ENCODE assay signal across 9 cellular contexts in genomic region chr10:57579926-57580325, GRCh38.
DNase-seq lines count a peak whose midpoint lies in the region; ATAC-seq and TF ChIP-seq lines count a peak whose summit lies in the region.
"Had no signal": no experiment of that assay in that cellular context is flagged by ENCODE, and none has a peak within 500 bp of the region (broad histone marks: within the 10 kb centered on the region; RNA-seq: fewer than 3 reads in every experiment).

No MANE protein-coding gene starts in this region.

- no peak overlapping the region for H2BK120ac ChIP-seq in mesenchymal stem cell (ENCODE audit: low read depth, low read length)

- H3K14ac ChIP-seq in mesenchymal stem cell (ENCODE audit: low read length in 2 of 2): no peak overlapping the region

- H3K4me3 ChIP-seq in mesenchymal stem cell (ENCODE audit: insufficient read depth in 1 of 2, low read depth in 1 of 2, low read length in 2 of 2): no peak overlapping the region
- no peak overlapping the region for H3K4me3 ChIP-seq in gastrocnemius medialis

- H3K9me3 ChIP-seq in mesenchymal stem cell (ENCODE audit: control insufficient read depth, low read length): peaks cover 16% of the 10 kb centered on the region
- H3K9me3 ChIP-seq in gastrocnemius medialis: no peaks in the 10 kb centered on the region

- H3K23ac ChIP-seq in mesenchymal stem cell (ENCODE audit: low read length in 2 of 2): no peak overlapping the region

- peaks cover 47% of the 10 kb centered on the region for H3K36me3 Mint-ChIP-seq in WTC11

- no peaks in the 10 kb centered on the region for H3K4me1 ChIP-seq in mesenchymal stem cell (ENCODE audit: control insufficient read depth, insufficient read depth, low read depth, low read length)
- no peaks in the 10 kb centered on the region for H3K4me1 ChIP-seq in gastrocnemius medialis

- H2BK5ac ChIP-seq in mesenchymal stem cell (ENCODE audit: low read depth, low read length, poor library complexity, severe bottlenecking): no peak overlapping the region

- H3K9ac ChIP-seq in mesenchymal stem cell (ENCODE audit: low read length): no peak overlapping the region

- H2AK5ac ChIP-seq in mesenchymal stem cell (ENCODE audit: low read length, severe bottlenecking): no peak overlapping the region

- no peak overlapping the region for H2AFZ ChIP-seq in mesenchymal stem cell (ENCODE audit: low read depth, low read length)

- H3K79me1 ChIP-seq in mesenchymal stem cell (replicated peaks; ENCODE audit: low read length, poor library complexity, severe bottlenecking): no peaks in the 10 kb centered on the region

- no peaks in the 10 kb centered on the region; the same call in 1 of the 2 replicates for H3K27me3 Mint-ChIP-seq in WTC11 (ENCODE audit: low read depth)

- no peak for TF ChIP-seq POLR2A in gastrocnemius medialis (IDR thresholded peaks at IDR 0.05)

- TF ChIP-seq CTCF in WTC11 (IDR thresholded peaks at IDR 0.05): peak; percentile 54
- TF ChIP-seq CTCF in gastrocnemius medialis (IDR thresholded peaks at IDR 0.05 in 4 of 5, conservative IDR thresholded peaks at IDR 0.05 in 1 of 5): no peak

- H3K27me3 ChIP-seq in mesenchymal stem cell (ENCODE audit: control insufficient read depth in 1 of 2, insufficient read depth in 1 of 2, low read length in 2 of 2) (peaks cover 0 to 3% of the 10 kb centered on the region in 2 experiments), gastrocnemius medialis (no peaks in the 10 kb centered on the region)

- ATAC-seq in WTC11 (peak; percentile 99), GM21526 (IDR thresholded peaks at IDR 0.05; ENCODE audit: low FRiP score, unreplicated experiment) (no peak), HG02798 (IDR thresholded peaks at IDR 0.05; ENCODE audit: poor library complexity, unreplicated experiment) (no peak), gastrocnemius medialis (no peak)

- DNase-seq in ELR (ENCODE audit: low read depth): peak; percentile 36
- peak; percentile 5 for DNase-seq in HS-27A (ENCODE audit: low read depth)
- DNase-seq in WTC11 (ENCODE audit: low spot score): peak; percentile 36
- peak; percentile 48 for DNase-seq in mesenchymal stem cell
- DNase-seq in gastrocnemius medialis: no peak
- no peak for DNase-seq in SW 1271 (lab: John Stamatoyannopoulos, UW)

- H2BK12ac ChIP-seq in mesenchymal stem cell (ENCODE audit: low read length in 2 of 2): no peak overlapping the region

- intact Hi-C loops in gastrocnemius medialis (cut with DNase I; ENCODE audit: low total_unique reads): no loop called here

- no peak overlapping the region for H3K18ac ChIP-seq in mesenchymal stem cell (ENCODE audit: low read depth in 1 of 2, low read length in 2 of 2)

- no peak overlapping the region for H4K8ac ChIP-seq in mesenchymal stem cell (ENCODE audit: low read length)

- CTCF ChIA-PET in WTC11 (lab: Charles Lee): interaction anchor here (0.6 to 5.7 kb wide), 10 partner anchors 12 to 572 kb away, joined by 3 to 101 read pairs (median 3); no protein-coding TSS in a partner anchor

- H3K36me3 ChIP-seq in mesenchymal stem cell (ENCODE audit: control insufficient read depth in 1 of 2, insufficient read depth in 2 of 2, low read depth in 1 of 2, low read length in 2 of 2) (no peaks in the 10 kb centered on the region), gastrocnemius medialis (no peaks in the 10 kb centered on the region)

- H3K4ac ChIP-seq in mesenchymal stem cell (ENCODE audit: low read depth in 1 of 2, low read length in 2 of 2): no peak overlapping the region

- POLR2A ChIA-PET in WTC11 (lab: Charles Lee): interaction anchor here (1.2 kb wide), 1 partner anchor 77 kb away, joined by 4 read pairs; no protein-coding TSS in a partner anchor

- no peak overlapping the region for H4K91ac ChIP-seq in mesenchymal stem cell (ENCODE audit: low read length)

- H2BK15ac ChIP-seq in mesenchymal stem cell (ENCODE audit: low read depth, poor library complexity, severe bottlenecking): no peak overlapping the region

- H3K4me3 Mint-ChIP-seq in WTC11: no peak overlapping the region

- no peak overlapping the region for H3K27ac Mint-ChIP-seq in WTC11

- H3K4me2 ChIP-seq in mesenchymal stem cell (ENCODE audit: low read length, poor library complexity, severe bottlenecking): no peak overlapping the region

- no peak overlapping the region for H3K27ac ChIP-seq in mesenchymal stem cell (ENCODE audit: low read length, poor library complexity, severe bottlenecking)
- H3K27ac ChIP-seq in gastrocnemius medialis: no peak overlapping the region
- H3K27ac ChIP-seq: HL-60 had no signal

- in situ Hi-C loops in gastrocnemius medialis (cut with MboI; ENCODE audit: low sequenced_read_pairs in 4 of 4): no loop called here

- H3K9me3 Mint-ChIP-seq in WTC11: peaks cover 48% of the 10 kb centered on the region

- peaks cover 3% of the 10 kb centered on the region; the same call in 1 of the 2 replicates for H3K4me1 Mint-ChIP-seq in WTC11

TF ChIP-seq in WTC11, 78 proteins besides CTCF, POLR2A, EP300 and RAD21:
- TF ChIP-seq SMAD3 (CRISPR knock-in tag; IDR thresholded peaks at IDR 0.05; ENCODE audit: borderline replicate concordance): no peak
- no peak for TF ChIP-seq ATF1 (CRISPR knock-in tag; IDR thresholded peaks at IDR 0.05)
- TF ChIP-seq MLX (CRISPR knock-in tag; IDR thresholded peaks at IDR 0.05): no peak
- no peak for TF ChIP-seq JUN (CRISPR knock-in tag; IDR thresholded peaks at IDR 0.05)
- TF ChIP-seq ZNF532 (CRISPR knock-in tag; IDR thresholded peaks at IDR 0.05; ENCODE audit: borderline replicate concordance): no peak

Comparison
In these comparisons a context has a peak if more than half of its experiments do, and no peak if none do; other contexts are left out.
1. DNase-seq: peak in ELR (single experiment), HS-27A (single experiment), WTC11 (single experiment) and mesenchymal stem cell (single experiment); none in gastrocnemius medialis (0 of 2) and SW 1271 (0 of 2).